ENCODE assay signal across 28 cellular contexts in the genomic region with DNA sequence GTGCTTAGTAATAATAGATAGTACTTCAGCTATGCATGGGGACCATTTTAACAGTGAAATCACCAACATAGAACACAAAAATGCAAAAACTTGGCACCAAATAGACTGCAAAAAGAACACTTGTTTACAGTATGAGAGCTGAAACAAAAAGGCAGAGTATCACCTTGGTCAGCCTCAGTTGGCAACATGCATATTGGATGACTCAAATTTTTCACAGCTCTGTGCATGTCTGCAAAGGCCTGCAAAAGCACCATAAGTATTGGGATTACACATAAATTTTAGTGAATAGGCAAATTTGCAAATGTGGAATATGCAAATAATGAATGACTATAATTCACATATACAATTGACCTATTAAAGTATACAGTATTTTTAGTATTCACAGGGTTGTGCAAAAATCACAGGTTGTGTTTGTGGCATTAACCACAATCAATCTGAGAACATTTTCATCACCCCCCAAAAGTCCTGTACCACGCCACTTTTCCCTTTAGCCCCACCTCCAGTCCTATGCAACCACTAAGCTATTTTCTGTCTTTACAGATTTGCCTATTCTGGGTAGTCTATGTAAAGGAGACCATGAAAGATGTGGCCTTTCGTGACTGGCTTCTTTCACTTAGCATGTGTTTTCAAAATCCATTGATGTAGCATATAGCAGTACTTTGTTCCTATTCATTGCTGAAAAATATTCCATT.
"Had no signal": no experiment of that assay in that cellular context is flagged by ENCODE, and none has a peak within 500 bp of the region (broad histone marks: within the 10 kb centered on the region; RNA-seq: fewer than 3 reads in every experiment).

No MANE protein-coding gene starts in this region.

- H3K4me3 Mint-ChIP-seq: activated B cell treated with CpG ODN at 0.5 μM for 24 hours; activated CD8-positive, alpha-beta T cell treated with anti-CD3 and anti-CD28 coated beads for 36 hours; activated naive CD4-positive, alpha-beta T cell treated with anti-CD3 and anti-CD28 coated beads, Interleukin-2, amount 50 U/mL, for 24 hours; activated naive CD8-positive, alpha-beta T cell treated with anti-CD3 and anti-CD28 coated beads, Interleukin-2, amount 50 U/mL, for 24 hours; activated T-cell treated with anti-CD3 and anti-CD28 coated beads, Interleukin-2, amount 50 U/mL, for 4 hours; activated T-helper 17 cell treated with anti-CD3 and anti-CD28 coated beads, Interleukin-2, amount 50 U/mL, for 72 hours; effector memory CD8-positive, alpha-beta T cell; nephron progenitor cell; stimulated activated naive CD8-positive, alpha-beta T cell treated with anti-CD3 and anti-CD28 coated beads, Interleukin-15, Interleukin-2, amounts not matched to agents 100 ng/mL and 50 ng/mL, for 24 hours; T-helper 2 cell treated with Interferon-gamma antibody and Interleukin-4, amounts not matched to agents 5 μg/mL and 100 μg/mL, for 36 hours had no signal

- H3K27ac Mint-ChIP-seq: activated B cell treated with CpG ODN at 0.5 μM for 24 hours; activated CD8-positive, alpha-beta T cell treated with anti-CD3 and anti-CD28 coated beads for 36 hours; activated naive CD4-positive, alpha-beta T cell treated with anti-CD3 and anti-CD28 coated beads, Interleukin-2, amount 50 U/mL, for 24 hours; activated naive CD8-positive, alpha-beta T cell treated with anti-CD3 and anti-CD28 coated beads, Interleukin-2, amount 50 U/mL, for 24 hours; activated T-helper 17 cell treated with anti-CD3 and anti-CD28 coated beads, Interleukin-2, amount 50 U/mL, for 72 hours; effector memory CD8-positive, alpha-beta T cell; nephron progenitor cell; stimulated activated naive CD8-positive, alpha-beta T cell treated with anti-CD3 and anti-CD28 coated beads, Interleukin-15, Interleukin-2, amounts not matched to agents 100 ng/mL and 50 ng/mL, for 24 hours; T-helper 2 cell treated with Interferon-gamma antibody and Interleukin-4, amounts not matched to agents 5 μg/mL and 100 μg/mL, for 36 hours had no signal

- H3K27ac ChIP-seq: cardiac muscle cell, esophagus muscularis mucosa, gastrocnemius medialis, left ventricle myocardium inferior, neutrophil, right lobe of liver, thoracic aorta, uterus had no signal

- H3K27me3 ChIP-seq: cardiac muscle cell, esophagus muscularis mucosa, gastrocnemius medialis, neutrophil, right lobe of liver, uterus had no signal

- DNase-seq: activated B cell treated with CpG ODN at 0.5 μM for 24 hours; activated CD4-positive, alpha-beta T cell treated with anti-CD3 and anti-CD28 coated beads, Interleukin-2, amount 50 U/mL, for 1 hour; activated CD8-positive, alpha-beta T cell treated with anti-CD3 and anti-CD28 coated beads for 36 hours; activated naive CD8-positive, alpha-beta T cell treated with anti-CD3 and anti-CD28 coated beads, Interleukin-2, amount 50 U/mL, for 24 hours; activated T-cell treated with anti-CD3 and anti-CD28 coated beads, Interleukin-2, amount 50 U/mL, for 4 hours; amygdala; cortex of kidney; effector memory CD8-positive, alpha-beta T cell; gastrocnemius medialis; glutamatergic neuron; islet precursor cell; left ventricle myocardium inferior; mucosa of descending colon; nephron progenitor cell; right lobe of liver; stimulated activated CD4-positive, alpha-beta T cell treated with anti-CD3 and anti-CD28 coated beads, Interleukin-12 subunit alpha, Interleukin-12 subunit beta, amount 100 ng/mL, for 4 hours; stimulated activated CD4-positive, alpha-beta T cell treated with anti-CD3 and anti-CD28 coated beads, Interleukin-4, amount 100 ng/mL, for 1 hour; trophoblast cell; uterus had no signal

- H3K4me3 ChIP-seq: cardiac muscle cell, esophagus muscularis mucosa, gastrocnemius medialis, left ventricle myocardium inferior, lung, mucosa of descending colon, right lobe of liver, thoracic aorta, uterus had no signal

- ATAC-seq: activated CD8-positive, alpha-beta T cell treated with anti-CD3 and anti-CD28 coated beads for 36 hours; activated naive CD8-positive, alpha-beta T cell treated with anti-CD3 and anti-CD28 coated beads, Interleukin-2, amount 50 U/mL, for 24 hours; activated T-cell treated with anti-CD3 and anti-CD28 coated beads, Interleukin-2, amount 50 U/mL, for 4 hours; activated T-helper 17 cell treated with anti-CD3 and anti-CD28 coated beads, Interleukin-2, amount 50 U/mL, for 72 hours; effector memory CD8-positive, alpha-beta T cell; gastrocnemius medialis; mucosa of descending colon; right lobe of liver had no signal

- H3K4me1 Mint-ChIP-seq: activated B cell treated with CpG ODN at 0.5 μM for 24 hours; activated naive CD4-positive, alpha-beta T cell treated with anti-CD3 and anti-CD28 coated beads, Interleukin-2, amount 50 U/mL, for 24 hours; activated naive CD8-positive, alpha-beta T cell treated with anti-CD3 and anti-CD28 coated beads, Interleukin-2, amount 50 U/mL, for 24 hours; activated T-helper 17 cell treated with anti-CD3 and anti-CD28 coated beads, Interleukin-2, amount 50 U/mL, for 72 hours; nephron progenitor cell had no signal

- H3K9me3 Mint-ChIP-seq: effector memory CD8-positive, alpha-beta T cell had no signal

- H3K4me1 ChIP-seq: esophagus muscularis mucosa, gastrocnemius medialis, left ventricle myocardium inferior, right lobe of liver, uterus had no signal

- H3K36me3 ChIP-seq: cardiac muscle cell, gastrocnemius medialis, neutrophil, right lobe of liver, thoracic aorta, uterus had no signal

- H3K9me3 ChIP-seq: gastrocnemius medialis, mucosa of descending colon, neutrophil, right lobe of liver, thoracic aorta, uterus had no signal

- H3K27me3 Mint-ChIP-seq: activated B cell treated with CpG ODN at 0.5 μM for 24 hours; activated CD8-positive, alpha-beta T cell treated with anti-CD3 and anti-CD28 coated beads for 36 hours; activated naive CD4-positive, alpha-beta T cell treated with anti-CD3 and anti-CD28 coated beads, Interleukin-2, amount 50 U/mL, for 24 hours; activated naive CD8-positive, alpha-beta T cell treated with anti-CD3 and anti-CD28 coated beads, Interleukin-2, amount 50 U/mL, for 24 hours; activated T-helper 17 cell treated with anti-CD3 and anti-CD28 coated beads, Interleukin-2, amount 50 U/mL, for 72 hours; effector memory CD8-positive, alpha-beta T cell; stimulated activated naive CD8-positive, alpha-beta T cell treated with anti-CD3 and anti-CD28 coated beads, Interleukin-15, Interleukin-2, amounts not matched to agents 100 ng/mL and 50 ng/mL, for 24 hours had no signal
